ENCODE assay signal across 15 cellular contexts in the genomic region with DNA sequence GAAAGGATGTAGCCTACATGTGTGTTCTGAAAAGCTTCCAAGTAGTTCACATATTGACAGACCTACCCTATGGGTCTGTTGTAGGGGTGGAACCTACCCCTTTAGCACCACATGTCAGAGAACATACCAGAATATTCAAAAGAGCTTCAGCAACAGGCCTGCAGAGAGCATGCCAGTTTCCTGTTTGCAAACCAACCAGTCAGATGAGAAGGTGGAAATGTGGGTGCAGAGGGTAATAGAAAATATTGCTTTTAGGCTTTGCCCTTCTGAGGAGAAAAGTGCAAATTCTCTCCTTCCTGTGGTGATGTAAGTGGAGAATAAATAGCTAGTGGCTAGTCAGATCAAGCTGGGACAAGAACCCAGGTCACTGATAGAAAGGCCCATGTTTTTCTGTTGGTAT. TPM values are rescaled to one million over a fixed set of nuclear protein-coding genes. Genes with fewer than 3 reads are reported as not detected.
DNase-seq lines count a peak whose midpoint lies in the region; ATAC-seq lines count a peak whose summit lies in the region.
"Had no signal": no experiment of that assay in that cellular context is flagged by ENCODE, and none has a peak within 500 bp of the region (broad histone marks: within the 10 kb centered on the region; RNA-seq: fewer than 3 reads in every experiment).

No MANE protein-coding gene starts in this region.

- H3K9me3 ChIP-seq in effector memory CD4-positive, alpha-beta T cell (ENCODE audit: control insufficient read depth, low read length): no peaks in the 10 kb centered on the region
- H3K9me3 ChIP-seq: body of pancreas had no signal

- ATAC-seq in HG03354 (IDR thresholded peaks at IDR 0.05; ENCODE audit: poor library complexity, severe bottlenecking, unreplicated experiment): peak; percentile 48
- peak; percentile 23 to 38 for ATAC-seq in stimulated activated naive B cell treated with anti-CD40 and anti-IgM and Interleukin-4, amounts not matched to agents 10 μg/mL and 1 μg/mL and 100 μg/mL, for 72 hours (replicated peaks)
- ATAC-seq: body of pancreas had no signal

- H3K4me1 ChIP-seq in effector memory CD4-positive, alpha-beta T cell (ENCODE audit: control insufficient read depth, insufficient read depth, low read length, poor library complexity, severe bottlenecking): peaks cover 3% of the 10 kb centered on the region
- H3K4me1 ChIP-seq: body of pancreas had no signal

- no peak overlapping the region for H3K4me3 Mint-ChIP-seq in activated T-cell treated with anti-CD3 and anti-CD28 coated beads, Interleukin-2, amount 50 U/mL, for 24 hours
- no peak overlapping the region for H3K4me3 Mint-ChIP-seq in activated naive CD8-positive, alpha-beta T cell treated with anti-CD3 and anti-CD28 coated beads for 36 hours
- no peak overlapping the region for H3K4me3 Mint-ChIP-seq in stimulated activated naive B cell treated with anti-CD40 and anti-IgM and Interleukin-4, amounts not matched to agents 10 μg/mL and 1 μg/mL and 100 μg/mL, for 72 hours

- no peaks in the 10 kb centered on the region for H3K9me3 Mint-ChIP-seq in activated T-cell treated with anti-CD3 and anti-CD28 coated beads, Interleukin-2, amount 50 U/mL, for 24 hours
- no peaks in the 10 kb centered on the region for H3K9me3 Mint-ChIP-seq in activated naive CD8-positive, alpha-beta T cell treated with anti-CD3 and anti-CD28 coated beads for 36 hours
- no peaks in the 10 kb centered on the region for H3K9me3 Mint-ChIP-seq in stimulated activated naive B cell treated with anti-CD40 and anti-IgM and Interleukin-4, amounts not matched to agents 10 μg/mL and 1 μg/mL and 100 μg/mL, for 72 hours

- H3K27ac ChIP-seq in effector memory CD4-positive, alpha-beta T cell (ENCODE audit: insufficient read depth, low read length, poor library complexity, severe bottlenecking): no peak overlapping the region
- H3K27ac ChIP-seq: body of pancreas had no signal

- no peak overlapping the region for H3K4me3 ChIP-seq in effector memory CD4-positive, alpha-beta T cell (ENCODE audit: insufficient read depth, low read depth, low read length, poor library complexity, severe bottlenecking)
- H3K4me3 ChIP-seq: body of pancreas had no signal

- peak overlapping the region; percentile 6 for H3K27ac Mint-ChIP-seq in activated T-cell treated with anti-CD3 and anti-CD28 coated beads, Interleukin-2, amount 50 U/mL, for 24 hours
- peak overlapping the region; percentile 80 for H3K27ac Mint-ChIP-seq in activated naive CD8-positive, alpha-beta T cell treated with anti-CD3 and anti-CD28 coated beads for 36 hours
- H3K27ac Mint-ChIP-seq in stimulated activated naive B cell treated with anti-CD40 and anti-IgM and Interleukin-4, amounts not matched to agents 10 μg/mL and 1 μg/mL and 100 μg/mL, for 72 hours: no peak overlapping the region

- H3K4me1 Mint-ChIP-seq in activated T-cell treated with anti-CD3 and anti-CD28 coated beads, Interleukin-2, amount 50 U/mL, for 24 hours (ENCODE audit: low read depth): peaks cover 49% of the 10 kb centered on the region
- H3K4me1 Mint-ChIP-seq in activated naive CD8-positive, alpha-beta T cell treated with anti-CD3 and anti-CD28 coated beads for 36 hours: peaks cover 36% of the 10 kb centered on the region
- peaks cover 5 to 18% of the 10 kb centered on the region in 2 donors for H3K4me1 Mint-ChIP-seq in stimulated activated naive B cell treated with anti-CD40 and anti-IgM and Interleukin-4, amounts not matched to agents 10 μg/mL and 1 μg/mL and 100 μg/mL, for 72 hours

- no peaks in the 10 kb centered on the region for H3K36me3 ChIP-seq in effector memory CD4-positive, alpha-beta T cell (ENCODE audit: control insufficient read depth, insufficient read depth, low read length)

- peaks cover 13% of the 10 kb centered on the region for H3K36me3 Mint-ChIP-seq in activated T-cell treated with anti-CD3 and anti-CD28 coated beads, Interleukin-2, amount 50 U/mL, for 24 hours (ENCODE audit: low read depth)
- peaks cover 19% of the 10 kb centered on the region for H3K36me3 Mint-ChIP-seq in activated naive CD8-positive, alpha-beta T cell treated with anti-CD3 and anti-CD28 coated beads for 36 hours
- H3K36me3 Mint-ChIP-seq in stimulated activated naive B cell treated with anti-CD40 and anti-IgM and Interleukin-4, amounts not matched to agents 10 μg/mL and 1 μg/mL and 100 μg/mL, for 72 hours: no peaks in the 10 kb centered on the region

- DNase-seq in activated T-cell treated with anti-CD3 and anti-CD28 coated beads, Interleukin-2, amount 50 U/mL, for 24 hours: no peak
- no peak for DNase-seq in activated T-cell treated with anti-CD3 and anti-CD28 coated beads, Interleukin-2, amount 50 U/mL, for 1 hour
- DNase-seq in activated naive CD8-positive, alpha-beta T cell treated with anti-CD3 and anti-CD28 coated beads for 36 hours: no peak
- DNase-seq in stimulated activated naive B cell treated with anti-CD40 and anti-IgM and Interleukin-4, amounts not matched to agents 10 μg/mL and 1 μg/mL and 100 μg/mL, for 72 hours: no peak
- DNase-seq in NCI-H1694 (lab: John Stamatoyannopoulos, UW) (no peak), NCI-H446 treated with DMSO at 0.1 percent for 48 hours (lab: John Stamatoyannopoulos, UW) (no peak)
- no peak for DNase-seq in effector memory CD4-positive, alpha-beta T cell
- DNase-seq: ACHN, activated T-cell treated with anti-CD3 and anti-CD28 coated beads for 4 hours, body of pancreas, DMS153, NCI-H1930, NCI-H774, Right ventricle myocardium superior had no signal

- peaks cover 6% of the 10 kb centered on the region for H3K27me3 Mint-ChIP-seq in activated T-cell treated with anti-CD3 and anti-CD28 coated beads, Interleukin-2, amount 50 U/mL, for 24 hours
- H3K27me3 Mint-ChIP-seq in activated naive CD8-positive, alpha-beta T cell treated with anti-CD3 and anti-CD28 coated beads for 36 hours: no peaks in the 10 kb centered on the region
- H3K27me3 Mint-ChIP-seq in stimulated activated naive B cell treated with anti-CD40 and anti-IgM and Interleukin-4, amounts not matched to agents 10 μg/mL and 1 μg/mL and 100 μg/mL, for 72 hours: no peaks in the 10 kb centered on the region

- H3K27me3 ChIP-seq in effector memory CD4-positive, alpha-beta T cell (replicated peaks; ENCODE audit: control insufficient read depth, insufficient read depth, low read length, poor library complexity, severe bottlenecking): no peaks in the 10 kb centered on the region
- H3K27me3 ChIP-seq: body of pancreas had no signal

RNA-seq across cellular contexts. Expression of a gene that starts 16.4 kb away (rescaled TPM):
- 10 to 100 TPM; 17.2 to 22.2 TPM for total RNA-seq in activated naive CD8-positive, alpha-beta T cell treated with anti-CD3 and anti-CD28 coated beads for 36 hours
